7 cellular contexts compared by ENCODE assay signal in genomic region chr4:163587867-163588266, GRCh38.
DNase-seq lines count a peak whose midpoint lies in the region; ATAC-seq and TF ChIP-seq lines count a peak whose summit lies in the region.

No MANE protein-coding gene starts in this region.

- H3K23ac ChIP-seq in H9 (ENCODE audit: insufficient read length, low read depth, low read length): no peak overlapping the region
- H3K23ac ChIP-seq in mesendoderm (ENCODE audit: low read length): no peak overlapping the region

- no peak overlapping the region for H4K8ac ChIP-seq in H9 (replicated peaks; ENCODE audit: insufficient read length, low read depth, low read length)
- H4K8ac ChIP-seq in mesendoderm (ENCODE audit: low read depth, low read length): no peak overlapping the region

- no peak overlapping the region for H3K4me3 Mint-ChIP-seq in H9

- H3K79me2 ChIP-seq in H9 (ENCODE audit: insufficient read depth, low read length) (no peaks in the 10 kb centered on the region), Loucy (ENCODE audit: insufficient read depth, low read length) (no peaks in the 10 kb centered on the region), mesendoderm (ENCODE audit: control insufficient read depth, insufficient read depth, low read length) (no peaks in the 10 kb centered on the region)

- H3F3A ChIP-seq in Loucy (ENCODE audit: low read depth): no peaks in the 10 kb centered on the region

- no peak overlapping the region for H2BK20ac ChIP-seq in H9 (ENCODE audit: low read depth, low read length, poor library complexity, severe bottlenecking)

- H3K4ac ChIP-seq in H9 (ENCODE audit: low read depth, low read length) (no peak overlapping the region), mesendoderm (ENCODE audit: low read depth, low read length) (no peak overlapping the region)

- H3K4me1 ChIP-seq in H9 (ENCODE audit: insufficient read depth, low read length): no peaks in the 10 kb centered on the region
- no peaks in the 10 kb centered on the region for H3K4me1 ChIP-seq in Loucy (ENCODE audit: insufficient read depth, low read length, poor library complexity, severe bottlenecking)
- H3K4me1 ChIP-seq in mesendoderm (ENCODE audit: control insufficient read depth, low read depth, low read length): no peaks in the 10 kb centered on the region

- H3K27ac Mint-ChIP-seq in H9: no peak overlapping the region

- H3K9me3 ChIP-seq in H9 (ENCODE audit: control insufficient read depth, low read depth, low read length) (no peaks in the 10 kb centered on the region), Loucy (ENCODE audit: insufficient read depth, low read depth, low read length) (no peaks in the 10 kb centered on the region)

- peak; percentile 58 for TF ChIP-seq CTCF in H9 (conservative IDR thresholded peaks at IDR 0.05)
- peak; percentile 60 for TF ChIP-seq CTCF in Loucy (conservative IDR thresholded peaks at IDR 0.05; ENCODE audit: low read length)

- H3K79me1 ChIP-seq in H9 (ENCODE audit: insufficient read depth, low read depth, low read length, poor library complexity, severe bottlenecking): no peaks in the 10 kb centered on the region
- no peaks in the 10 kb centered on the region for H3K79me1 ChIP-seq in mesendoderm (ENCODE audit: low read length)

- H3K27me3 Mint-ChIP-seq in H9 (ENCODE audit: low read depth): no peaks in the 10 kb centered on the region

- H2AK5ac ChIP-seq in H9 (ENCODE audit: insufficient read length, low read length) (no peak overlapping the region), mesendoderm (ENCODE audit: low read length) (no peak overlapping the region)

- no peak overlapping the region for H4K91ac ChIP-seq in H9 (ENCODE audit: insufficient read length, low read depth, low read length)

- H3K9ac ChIP-seq in H9 (ENCODE audit: extremely low read depth, insufficient read length, low read length): no peak overlapping the region
- H3K9ac ChIP-seq in Loucy (ENCODE audit: low read depth, low read length, poor library complexity, severe bottlenecking): no peak overlapping the region
- no peak overlapping the region for H3K9ac ChIP-seq in mesendoderm (ENCODE audit: low read length)

- H2BK120ac ChIP-seq in H9 (ENCODE audit: low read depth, low read length, poor library complexity, severe bottlenecking) (no peak overlapping the region), mesendoderm (ENCODE audit: low read depth, low read length) (no peak overlapping the region)

- H2BK15ac ChIP-seq in H9 (ENCODE audit: low read depth, low read length): no peak overlapping the region
- no peak overlapping the region for H2BK15ac ChIP-seq in mesendoderm (replicated peaks; ENCODE audit: low read depth)

- peaks cover 2 to 8% of the 10 kb centered on the region in 2 experiments; a peak in 2 of 5 replicates for H3K9me3 Mint-ChIP-seq in H9

- H3K36me3 ChIP-seq in Loucy (ENCODE audit: insufficient read depth, low read length): no peaks in the 10 kb centered on the region
- H3K36me3 ChIP-seq in mesendoderm (ENCODE audit: control insufficient read depth, insufficient read depth, low read length): no peaks in the 10 kb centered on the region

- H3K4me2 ChIP-seq in H9 (ENCODE audit: insufficient read depth, insufficient read length, low read length) (no peak overlapping the region), Loucy (ENCODE audit: low read depth, low read length, poor library complexity, severe bottlenecking) (no peak overlapping the region), mesendoderm (ENCODE audit: low read length) (no peak overlapping the region)

- H3K27ac ChIP-seq in H9 (ENCODE audit: insufficient read length, low read depth, low read length) (no peak overlapping the region), mesendoderm (ENCODE audit: low read depth, low read length) (no peak overlapping the region), substantia nigra (ENCODE audit: low read depth, low read length, poor library complexity, severe bottlenecking) (no peak overlapping the region)

- H3K18ac ChIP-seq in H9 (ENCODE audit: insufficient read length, low read depth, low read length) (no peak overlapping the region), mesendoderm (ENCODE audit: low read length) (no peak overlapping the region)

- H2BK5ac ChIP-seq in H9 (ENCODE audit: insufficient read length, low read length) (no peak overlapping the region), mesendoderm (ENCODE audit: low read length) (no peak overlapping the region)

- H3K4me3 ChIP-seq in Loucy (ENCODE audit: low read length, poor library complexity, severe bottlenecking): no peak overlapping the region
- no peak overlapping the region for H3K4me3 ChIP-seq in mesendoderm (ENCODE audit: low read length)

- H3K56ac ChIP-seq in H9 (ENCODE audit: insufficient read length, low read depth, low read length): no peak overlapping the region
- no peak overlapping the region for H3K56ac ChIP-seq in mesendoderm (ENCODE audit: low read length)

- no peak overlapping the region for H2BK12ac ChIP-seq in H9 (ENCODE audit: insufficient read length, low read depth, low read length)

- H3K23me2 ChIP-seq in H9 (ENCODE audit: insufficient read length, low read depth, low read length, poor library complexity, severe bottlenecking): no peaks in the 10 kb centered on the region

- no peak overlapping the region for H3T11ph ChIP-seq in H9 (ENCODE audit: low read length)

- H3K27me3 ChIP-seq in H9 (ENCODE audit: insufficient read depth, low read length): no peaks in the 10 kb centered on the region
- no peaks in the 10 kb centered on the region for H3K27me3 ChIP-seq in Loucy (ENCODE audit: insufficient read depth, low read length, poor library complexity, severe bottlenecking)
- no peaks in the 10 kb centered on the region for H3K27me3 ChIP-seq in mesendoderm (ENCODE audit: insufficient read depth, low read length, poor library complexity)

- peak; percentile 58 for ATAC-seq in GM18520 (IDR thresholded peaks at IDR 0.05; ENCODE audit: unreplicated experiment)

- peaks cover 0 to 4% (median 0%) of the 10 kb centered on the region in 3 experiments; a peak in 1 of 7 replicates for H3K36me3 Mint-ChIP-seq in H9 (ENCODE audit: insufficient read depth in 1 of 3, low read depth in 3 of 3)

- H3K14ac ChIP-seq in H9 (ENCODE audit: insufficient read depth, low read length): no peak overlapping the region

- WGBS in H9 (ENCODE audit: extremely low coverage, insufficient read length, low lambda C conversion rate): no CpG with 5 or more reads among the region's 3 CpGs
- no CpG with 5 or more reads among the region's 3 CpGs for WGBS in mesendoderm (ENCODE audit: extremely low coverage, insufficient coverage, low lambda C conversion rate)

- no peaks in the 10 kb centered on the region for H3K4me1 Mint-ChIP-seq in H9

- DNase-seq in H9: no peak
- DNase-seq in mesendoderm: peak; percentile 28
- DNase-seq in stimulated activated CD4-positive, alpha-beta T cell treated with anti-CD3 and anti-CD28 coated beads, Interleukin-1b, Interleukin-23, amount 100 ng/mL, for 48 hours: no peak
- DNase-seq in GDM1 (lab: John Stamatoyannopoulos, UW): no peak
- DNase-seq in substantia nigra (lab: John Stamatoyannopoulos, UW): no peak

- H4K20me1 ChIP-seq in H9 (ENCODE audit: control insufficient read depth, insufficient read depth, insufficient read length) (no peaks in the 10 kb centered on the region), Loucy (ENCODE audit: insufficient read depth, low read length, poor library complexity, severe bottlenecking) (no peaks in the 10 kb centered on the region)

- H4K5ac ChIP-seq in H9 (ENCODE audit: insufficient read length, low read depth, low read length) (no peak overlapping the region), mesendoderm (ENCODE audit: low read length) (no peak overlapping the region)

- H3K9me2 ChIP-seq in Loucy (replicated peaks; ENCODE audit: low read depth, low read length): no peaks in the 10 kb centered on the region

- H2AFZ ChIP-seq in H9 (ENCODE audit: low read length): no peak overlapping the region
- no peak overlapping the region for H2AFZ ChIP-seq in Loucy (ENCODE audit: low read length)
